In the genomic region with DNA sequence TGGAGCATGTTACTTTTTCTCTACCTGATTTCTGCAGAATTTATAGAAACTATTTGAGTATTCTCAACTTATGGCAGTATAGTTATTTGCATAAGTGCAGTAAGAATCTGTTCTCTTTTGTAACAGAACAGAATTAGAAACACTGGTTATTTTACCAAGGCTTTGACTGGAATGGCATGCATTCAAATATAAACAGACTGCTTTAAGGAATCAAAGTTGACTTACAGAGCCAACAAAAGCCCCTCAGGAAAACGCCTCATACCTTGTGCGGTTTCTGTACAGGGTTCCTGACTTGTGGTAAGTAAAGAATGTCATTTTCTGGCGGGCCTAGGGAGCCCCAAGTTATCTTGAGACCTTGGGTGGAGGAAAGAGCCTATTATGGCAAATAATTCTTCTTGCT, we compare ENCODE assay signal across 1 cellular context.
TF ChIP-seq lines count a peak whose summit lies in the region.

No MANE protein-coding gene starts in this region.

TF ChIP-seq in IMR-90, 13 proteins besides CTCF, POLR2A, EP300 and RAD21:
- TF ChIP-seq ELK1 (IDR thresholded peaks at IDR 0.05; ENCODE audit: borderline replicate concordance, low read depth, low read length) (no peak), CEBPB (IDR thresholded peaks at IDR 0.05; ENCODE audit: low read depth, low read length) (no peak), BHLHE40 (IDR thresholded peaks at IDR 0.05; ENCODE audit: low read depth, low read length) (no peak), MAZ (IDR thresholded peaks at IDR 0.05; ENCODE audit: borderline replicate concordance, low read depth, low read length) (no peak), SMC3 (IDR thresholded peaks at IDR 0.05; ENCODE audit: low read depth, low read length) (no peak), NFE2L2 (IDR thresholded peaks at IDR 0.05; ENCODE audit: low read depth, low read length) (no peak), MXI1 (IDR thresholded peaks at IDR 0.05; ENCODE audit: borderline replicate concordance, low read depth, low read length) (no peak), CHD1 (IDR thresholded peaks at IDR 0.05; ENCODE audit: low read depth, low read length) (no peak), RFX5 (IDR thresholded peaks at IDR 0.05; ENCODE audit: low read depth, low read length) (no peak), RCOR1 (IDR thresholded peaks at IDR 0.05; ENCODE audit: insufficient replicate concordance, low read length) (no peak), MAFK (IDR thresholded peaks at IDR 0.05; ENCODE audit: low read depth, low read length) (no peak), FOS (IDR thresholded peaks at IDR 0.05; ENCODE audit: low read depth, low read length) (no peak)
- TF ChIP-seq, protein P1, sequence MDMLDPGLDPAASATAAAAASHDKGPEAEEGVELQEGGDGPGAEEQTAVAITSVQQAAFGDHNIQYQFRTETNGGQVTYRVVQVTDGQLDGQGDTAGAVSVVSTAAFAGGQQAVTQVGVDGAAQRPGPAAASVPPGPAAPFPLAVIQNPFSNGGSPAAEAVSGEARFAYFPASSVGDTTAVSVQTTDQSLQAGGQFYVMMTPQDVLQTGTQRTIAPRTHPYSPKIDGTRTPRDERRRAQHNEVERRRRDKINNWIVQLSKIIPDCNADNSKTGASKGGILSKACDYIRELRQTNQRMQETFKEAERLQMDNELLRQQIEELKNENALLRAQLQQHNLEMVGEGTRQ (IDR thresholded peaks at IDR 0.05; ENCODE audit: low read depth, low read length): no peak
